Comparison of ENCODE assay signal across 25 cellular contexts in the genomic region with DNA sequence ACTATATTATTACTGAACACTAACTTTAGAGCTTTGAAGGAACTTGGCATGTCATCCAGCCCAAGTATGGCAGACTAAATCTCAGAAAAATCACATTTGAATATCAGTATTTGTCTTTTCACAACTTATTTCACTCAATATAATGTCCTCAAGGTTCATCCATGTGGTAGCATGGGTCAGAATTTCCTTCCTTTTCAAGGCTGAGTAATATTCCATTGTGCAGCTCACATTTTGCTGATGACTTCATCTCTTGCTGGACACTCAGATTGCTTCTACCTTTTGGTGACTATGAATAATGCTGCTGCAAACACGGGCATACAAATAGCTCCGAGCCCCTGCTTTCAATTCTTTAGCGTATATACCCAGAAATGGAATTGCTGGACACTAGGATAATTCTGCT.
"Had no signal": no experiment of that assay in that cellular context is flagged by ENCODE, and none has a peak within 500 bp of the region (broad histone marks: within the 10 kb centered on the region; RNA-seq: fewer than 3 reads in every experiment).

No MANE protein-coding gene starts in this region.

- ATAC-seq: natural killer cell; psoas muscle; right lobe of liver; stimulated activated effector memory CD8-positive, alpha-beta T cell treated with anti-CD3 and anti-CD28 coated beads, Interleukin-12 subunit alpha, Interleukin-12 subunit beta, amount 100 ng/mL, for 72 hours; stimulated activated naive B cell treated with anti-CD40 and anti-IgM and Interleukin-4, amounts not matched to agents 10 μg/mL and 1 μg/mL and 100 μg/mL, for 72 hours had no signal

- H3K9me3 ChIP-seq: ovary, psoas muscle, right lobe of liver, sigmoid colon, stomach, thoracic aorta, thyroid gland, tibial nerve, upper lobe of left lung, vagina had no signal

- H3K9ac ChIP-seq: neural progenitor cell, parathyroid adenoma had no signal

- H3K4me2 ChIP-seq: neural progenitor cell had no signal

- FAIRE-seq: small intestine, urothelium cell line had no signal

- H3K36me3 ChIP-seq: neural progenitor cell, ovary had no signal

- DNase-seq: natural killer cell; occipital lobe; ovary; posterior cingulate gyrus; psoas muscle; right cardiac atrium; right lobe of liver; sigmoid colon; small intestine; stimulated activated CD4-positive, alpha-beta T cell treated with anti-CD3 and anti-CD28 coated beads, Interleukin-15, amount 100 ng/mL, for 24 hours; stimulated activated CD4-positive, alpha-beta T cell treated with anti-CD3 and anti-CD28 coated beads, Interleukin-2, amount 100 ng/mL, for 24 hours; stimulated activated CD4-positive, alpha-beta T cell treated with anti-CD3 and anti-CD28 coated beads, Interleukin-2, amount 100 ng/mL, for 48 hours; stimulated activated CD4-positive, alpha-beta T cell treated with anti-CD3 and anti-CD28 coated beads, Interleukin-4, amount 100 ng/mL, for 24 hours; stimulated activated naive B cell treated with anti-CD40 and anti-IgM and Interleukin-4, amounts not matched to agents 10 μg/mL and 1 μg/mL and 100 μg/mL, for 72 hours; stimulated activated naive CD4-positive, alpha-beta T cell treated with Interleukin-2 at 50 U/mL for 16 hours; stomach; thyroid gland; upper lobe of left lung had no signal

- H2AFZ ChIP-seq: neural progenitor cell, parathyroid adenoma had no signal

- H3K27ac ChIP-seq: neural progenitor cell, ovary, parathyroid adenoma, right lobe of liver, sigmoid colon, stomach, thoracic aorta, thyroid gland, tibial nerve, upper lobe of left lung, vagina had no signal

- H3K4me3 ChIP-seq: neural progenitor cell, ovary, psoas muscle, right lobe of liver, sigmoid colon, stomach, thoracic aorta, thyroid gland, tibial nerve, upper lobe of left lung, vagina had no signal

- H3K27me3 ChIP-seq: neural progenitor cell, ovary, right lobe of liver, sigmoid colon, stomach, thyroid gland, tibial nerve, upper lobe of left lung, vagina had no signal

- H3K4me1 ChIP-seq: parathyroid adenoma, right lobe of liver, sigmoid colon, upper lobe of left lung had no signal
